Comparison of ENCODE assay signal across 13 cellular contexts in genomic region chr2:24220534-24221281, GRCh38. TPM values are rescaled to one million over a fixed set of nuclear protein-coding genes. Genes with fewer than 3 reads are reported as not detected.
A peak's percentile ranks its signal among the peaks of the same experiment; 100 is the strongest.
DNase-seq lines count a peak whose midpoint lies in the region; ATAC-seq and TF ChIP-seq lines count a peak whose summit lies in the region.
"Had no signal": no experiment of that assay in that cellular context is flagged by ENCODE, and none has a peak within 500 bp of the region (broad histone marks: within the 10 kb centered on the region; RNA-seq: fewer than 3 reads in every experiment).

No MANE protein-coding gene starts in this region.

- H3K4me1 ChIP-seq in neuronal stem cell (ENCODE audit: control insufficient read depth in 2 of 2, insufficient read depth in 1 of 2, low read depth in 1 of 2, low read length in 2 of 2) = peaks cover 8 to 13% of the 10 kb centered on the region in 2 donors
- H3K4me1 ChIP-seq in mammary epithelial cell (ENCODE audit: insufficient read depth, low read length) = no peaks in the 10 kb centered on the region

- peak; percentile 62 for DNase-seq in Ammon's horn (ENCODE audit: low spot score)
- DNase-seq in SK-MEL-5 (ENCODE audit: low read depth, low spot score) = peak; percentile 90
- peak; percentile 75 for DNase-seq in epidermal melanocyte (ENCODE audit: insufficient read length, low spot score)
- no peak for DNase-seq in neuronal stem cell (ENCODE audit: low spot score)
- no peak for DNase-seq in mammary epithelial cell
- DNase-seq in NCI-H82 (lab: John Stamatoyannopoulos, UW) = no peak
- DNase-seq: Calu3, NCI-H1930, NCI-H748 treated with DMSO at 0.1 percent for 48 hours, PC-9 had no signal

- CTCF ChIA-PET in mammary epithelial cell (lab: Charles Lee; ENCODE audit: low non-redundant PET) = no interaction called here

- no peaks in the 10 kb centered on the region for H3K79me2 ChIP-seq in mammary epithelial cell (ENCODE audit: insufficient read depth, low read length)

- H3K79me1 ChIP-seq in neuronal stem cell (ENCODE audit: low read depth, low read length) = no peaks in the 10 kb centered on the region

- H3K9ac ChIP-seq in neuronal stem cell (ENCODE audit: low read depth, low read length, poor library complexity) (no peak overlapping the region), mammary epithelial cell (ENCODE audit: insufficient read depth, low read length) (no peak overlapping the region)

- in situ Hi-C loops in SK-MEL-5 (cut with HindIII; ENCODE audit: low pct_unique_long_range_greater_than_20kb, low sequenced_read_pairs) (no loop called here), mammary epithelial cell (cut with MboI; ENCODE audit: low sequenced_read_pairs in 2 of 2) (no loop called here)

- H3K4me3 ChIP-seq in neuronal stem cell (ENCODE audit: low read length in 2 of 2) (no peak overlapping the region), mammary epithelial cell (replicated peaks in 1 of 3; ENCODE audit: insufficient read depth in 1 of 3, low read depth in 2 of 3, low read length in 3 of 3) (no peak overlapping the region)
- H3K4me3 ChIP-seq: PC-9 had no signal

- dilution Hi-C loops in mammary epithelial cell (cut with HindIII; ENCODE audit: low sequenced_read_pairs) = no loop called here

- H3K18ac ChIP-seq in neuronal stem cell (ENCODE audit: low read length) = no peak overlapping the region

- H2BK5ac ChIP-seq in neuronal stem cell (ENCODE audit: low read length) = no peak overlapping the region

- no peaks in the 10 kb centered on the region for H4K20me1 ChIP-seq in mammary epithelial cell (ENCODE audit: insufficient read depth, low read length)

- H3K27me3 ChIP-seq in neuronal stem cell (ENCODE audit: control insufficient read depth in 3 of 3, insufficient read depth in 3 of 3, low read depth in 1 of 3, low read length in 3 of 3) (no peaks in the 10 kb centered on the region), mammary epithelial cell (ENCODE audit: insufficient read depth, low read length) (no peaks in the 10 kb centered on the region)

- H3K9me3 ChIP-seq in neuronal stem cell (replicated peaks in 1 of 2; ENCODE audit: control insufficient read depth in 2 of 2, insufficient read depth in 1 of 2, low read depth in 1 of 2, low read length in 2 of 2) = no peaks in the 10 kb centered on the region
- H3K9me3 ChIP-seq in mammary epithelial cell (replicated peaks; ENCODE audit: insufficient read depth, low read length) = no peaks in the 10 kb centered on the region

- no peak for TF ChIP-seq CTCF in mammary epithelial cell (conservative IDR thresholded peaks at IDR 0.05 in 1 of 2, IDR thresholded peaks at IDR 0.05 in 1 of 2; ENCODE audit: extremely low read depth in 1 of 2, insufficient read depth in 1 of 2, low read depth in 1 of 2, low read length in 2 of 2)

- no peak overlapping the region for H4K91ac ChIP-seq in neuronal stem cell (ENCODE audit: low read depth, low read length, poor library complexity)

- intact Hi-C loops in mammary epithelial cell (cut with micrococcal nuclease) = no loop called here

- no peaks in the 10 kb centered on the region for H3K36me3 ChIP-seq in neuronal stem cell (replicated peaks in 1 of 2; ENCODE audit: control insufficient read depth in 2 of 2, insufficient read depth in 2 of 2, low read length in 2 of 2)
- H3K36me3 ChIP-seq in mammary epithelial cell (ENCODE audit: insufficient read depth, low read length) = peaks cover 2% of the 10 kb centered on the region

- H2BK12ac ChIP-seq in neuronal stem cell (ENCODE audit: low read length) = no peak overlapping the region

- H2AK5ac ChIP-seq in neuronal stem cell (ENCODE audit: low read depth, low read length) = no peak overlapping the region

- no peak overlapping the region for H3K4me2 ChIP-seq in neuronal stem cell (ENCODE audit: insufficient read depth, low read length, poor library complexity, severe bottlenecking)
- no peak overlapping the region for H3K4me2 ChIP-seq in mammary epithelial cell (ENCODE audit: insufficient read depth, low read depth, low read length)
- H3K4me2 ChIP-seq: PC-9 had no signal

- no peak for ATAC-seq in HG02759 (IDR thresholded peaks at IDR 0.05; ENCODE audit: unreplicated experiment)
- no peak for ATAC-seq in HG02970 (IDR thresholded peaks at IDR 0.05; ENCODE audit: low FRiP score, unreplicated experiment)

- H2BK120ac ChIP-seq in neuronal stem cell (ENCODE audit: low read depth, low read length) = no peak overlapping the region

- H2AFZ ChIP-seq in neuronal stem cell (ENCODE audit: low read length) (peak overlapping the region; percentile 35), mammary epithelial cell (ENCODE audit: low read depth, low read length) (no peak overlapping the region)
- H2AFZ ChIP-seq: PC-9 had no signal

- H4K8ac ChIP-seq in neuronal stem cell (ENCODE audit: low read depth, low read length) = no peak overlapping the region

- no peak overlapping the region for H3K23ac ChIP-seq in neuronal stem cell (ENCODE audit: low read depth, low read length, poor library complexity)

- no peak overlapping the region for H3K4ac ChIP-seq in neuronal stem cell (ENCODE audit: low read length)

- no peak overlapping the region for H2BK15ac ChIP-seq in neuronal stem cell (ENCODE audit: low read length)

- no TSS peak for BruUV-seq in mammary epithelial cell (replicated peaks; lab: Mats Ljungman, UMichigan)

- H3K27ac ChIP-seq in neuronal stem cell (replicated peaks; ENCODE audit: low read length) = no peak overlapping the region
- no peak overlapping the region for H3K27ac ChIP-seq in mammary epithelial cell (ENCODE audit: insufficient read depth, low read depth, low read length)
- H3K27ac ChIP-seq: PC-9 had no signal

- no peak overlapping the region for H3K14ac ChIP-seq in neuronal stem cell (ENCODE audit: low read length)

- WGBS in neuronal stem cell (ENCODE audit: extremely low coverage in 2 of 2, insufficient read length in 2 of 2, insufficient replicate concordance in 1 of 2), 2 donors = no CpG with 5 or more reads among the region's 20 CpGs
- WGBS in mammary epithelial cell (ENCODE audit: low coverage, missing lambda C conversion rate) = 95% methylated on average over 16 of the region's 20 CpGs

RNA-seq across cellular contexts. Expression of gene FAM228A, which starts 45.9 kb away (rescaled TPM):
- total RNA-seq in SK-MEL-5 (2014; rRNA removed; shearing (Covaris generic)) = not detected in 2 replicates
- polyA plus RNA-seq in SK-MEL-5 (2015; cell fraction: cytosol; rRNA removed) = not detected in 2 replicates
- polyA plus RNA-seq in SK-MEL-5 (2015; cell fraction: nucleus; rRNA removed) = not detected in 2 replicates
- polyA plus RNA-seq in neuronal stem cell (2013, experiment 1 of 2) = 1.0 TPM
- 0.61 TPM for polyA plus RNA-seq in neuronal stem cell (2013, experiment 2 of 2)
- total RNA-seq in mammary epithelial cell = not detected
- not detected for polyA plus RNA-seq in mammary epithelial cell
- not detected for polyA minus RNA-seq in mammary epithelial cell
- total RNA-seq: A172, Calu3, PC-9 had no signal

Comparison
In these comparisons a context has a peak if more than half of its experiments do, and no peak if none do; other contexts are left out.
1. DNase-seq: peak in Ammon's horn (single experiment), SK-MEL-5 (single experiment) and epidermal melanocyte (single experiment); none in neuronal stem cell (single experiment), mammary epithelial cell (single experiment) and NCI-H82 (single experiment).